In the genomic region with DNA sequence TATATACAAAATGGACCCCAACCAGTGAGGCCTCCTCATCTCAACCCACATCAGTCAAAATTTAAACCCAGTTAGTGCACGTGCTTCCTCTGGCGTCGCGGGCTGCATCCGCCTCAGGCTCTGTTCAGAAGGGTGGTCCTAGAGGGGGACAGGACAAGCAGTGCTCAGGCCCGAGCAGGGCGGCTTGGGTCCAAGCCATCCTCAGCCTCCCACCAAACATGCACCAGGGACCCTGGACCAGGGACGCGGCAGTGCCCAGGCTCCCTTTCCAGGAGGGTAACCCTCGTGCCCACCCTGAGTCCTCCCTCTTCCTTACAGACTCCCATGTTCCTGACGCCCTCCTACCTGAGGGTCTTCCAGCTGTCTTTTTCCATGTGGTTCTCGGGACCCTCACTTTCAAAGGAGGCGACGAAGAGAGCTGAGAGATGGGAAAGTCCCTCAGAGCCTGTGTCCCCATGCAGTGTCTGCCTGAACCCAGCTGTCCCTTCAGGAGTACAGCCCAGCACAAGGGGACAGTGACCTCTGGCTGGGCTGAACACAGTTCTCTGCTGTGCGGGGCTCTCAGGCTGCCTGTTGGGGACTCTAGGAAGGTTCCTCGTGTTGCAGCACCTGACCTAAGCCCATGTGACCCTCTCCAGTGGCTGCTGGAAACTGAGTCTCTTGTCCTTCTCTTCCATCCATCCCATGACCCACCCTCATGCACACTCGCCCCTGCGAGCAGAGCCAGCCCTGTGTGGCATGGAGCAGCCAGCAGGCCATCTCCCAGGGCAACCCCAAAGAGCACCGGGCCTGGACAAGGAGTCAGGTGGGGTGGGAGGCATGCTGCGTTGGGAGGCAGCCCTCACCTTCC, we compare ENCODE assay signal across 29 cellular contexts. TPM values are rescaled to one million over a fixed set of nuclear protein-coding genes. Genes with fewer than 3 reads are reported as not detected.
A peak's percentile ranks its signal among the peaks of the same experiment; 100 is the strongest.
DNase-seq lines count a peak whose midpoint lies in the region; ATAC-seq, FAIRE-seq and TF ChIP-seq lines count a peak whose summit lies in the region.
"Had no signal": no experiment of that assay in that cellular context is flagged by ENCODE, and none has a peak within 500 bp of the region (broad histone marks: within the 10 kb centered on the region; RNA-seq: fewer than 3 reads in every experiment).

No MANE protein-coding gene starts in this region.

- WGBS in spleen, 5 donors = 89 to 95% (median 90%) methylated on average over 18 to 20 of the region's 20 CpGs

- H3K36me3 Mint-ChIP-seq in activated CD4-positive, alpha-beta T cell treated with anti-CD3 and anti-CD28 coated beads, Interleukin-2, amount 10 ng/mL, durations not matched to agents 7 days and 5 days (ENCODE audit: low read depth) = no peaks in the 10 kb centered on the region

- no peaks in the 10 kb centered on the region for H3K27me3 ChIP-seq in spleen (replicated peaks in 1 of 7)
- no peaks in the 10 kb centered on the region for H3K27me3 ChIP-seq in HAP-1 (ENCODE audit: low read depth)
- H3K27me3 ChIP-seq: BE2C, cardiac muscle cell, testis had no signal

- no peak for TF ChIP-seq POLR2A in spleen (IDR thresholded peaks at IDR 0.05)

- no peaks in the 10 kb centered on the region for H3K9me3 ChIP-seq in kidney (ENCODE audit: control insufficient read depth in 1 of 2, low read length in 2 of 2)
- no peaks in the 10 kb centered on the region for H3K9me3 ChIP-seq in spleen
- H3K9me3 ChIP-seq in HAP-1 = no peaks in the 10 kb centered on the region
- H3K9me3 ChIP-seq: BE2C, testis had no signal

- no peak for FAIRE-seq in kidney (lab: Jason Lieb, UNC)
- FAIRE-seq: endothelial cell of umbilical vein, K562, RCC 7860 had no signal

- H3K4me1 Mint-ChIP-seq in activated CD4-positive, alpha-beta T cell treated with anti-CD3 and anti-CD28 coated beads, Interleukin-2, amount 10 ng/mL, durations not matched to agents 7 days and 5 days = no peaks in the 10 kb centered on the region
- H3K4me1 Mint-ChIP-seq: nephron had no signal

- POLR2A ChIA-PET in activated CD4-positive, alpha-beta T cell treated with anti-CD3 and anti-CD28 coated beads, Interleukin-2, amount 10 ng/mL, durations not matched to agents 7 days and 5 days (lab: Charles Lee) = no interaction called here

- H3K4me3 ChIP-seq in kidney (ENCODE audit: low read length in 2 of 2) (no peak overlapping the region), spleen (no peak overlapping the region), HAP-1 (no peak overlapping the region)
- H3K4me3 ChIP-seq: cardiac muscle cell, K562, SK-N-MC, testis had no signal

- H3K9ac ChIP-seq in kidney (ENCODE audit: low read length in 2 of 2) = no peak overlapping the region

- H3K36me3 ChIP-seq in kidney (ENCODE audit: control insufficient read depth in 1 of 2, insufficient read depth in 2 of 2, low read length in 2 of 2) (no peaks in the 10 kb centered on the region), spleen (peaks cover 0 to 81% (median 0%) of the 10 kb centered on the region in 6 donors), HAP-1 (replicated peaks) (no peaks in the 10 kb centered on the region)
- H3K36me3 ChIP-seq: BE2C, cardiac muscle cell had no signal

- in situ Hi-C loops in GM13977 (cut with MboI; ENCODE audit: low pct_unique_long_range_greater_than_20kb, low sequenced_read_pairs, unreplicated experiment) = no loop called here
- in situ Hi-C loops in HAP-1 (cut with MboI; ENCODE audit: low sequenced_read_pairs) = no loop called here

- CTCF ChIA-PET in activated CD4-positive, alpha-beta T cell treated with anti-CD3 and anti-CD28 coated beads, Interleukin-2, amount 10 ng/mL, durations not matched to agents 7 days and 5 days (lab: Charles Lee) = no interaction called here

- H3K4me3 Mint-ChIP-seq in activated CD4-positive, alpha-beta T cell treated with anti-CD3 and anti-CD28 coated beads, Interleukin-2, amount 10 ng/mL, durations not matched to agents 7 days and 5 days = no peak overlapping the region
- H3K4me3 Mint-ChIP-seq: nephron; stimulated activated naive B cell treated with anti-CD40 and anti-IgM and Interleukin-4, amounts not matched to agents 10 μg/mL and 1 μg/mL and 100 μg/mL, for 72 hours had no signal

- no peaks in the 10 kb centered on the region for H3K27me3 Mint-ChIP-seq in activated CD4-positive, alpha-beta T cell treated with anti-CD3 and anti-CD28 coated beads, Interleukin-2, amount 10 ng/mL, durations not matched to agents 7 days and 5 days
- H3K27me3 Mint-ChIP-seq: stimulated activated naive B cell treated with anti-CD40 and anti-IgM and Interleukin-4, amounts not matched to agents 10 μg/mL and 1 μg/mL and 100 μg/mL, for 72 hours had no signal

- TF ChIP-seq CTCF in GM13977 (IDR thresholded peaks at IDR 0.05; ENCODE audit: extremely low read depth, insufficient read depth, missing control alignments) (no peak), kidney (IDR thresholded peaks at IDR 0.05; ENCODE audit: borderline replicate concordance, extremely low read depth, insufficient read depth) (no peak), spleen (IDR thresholded peaks at IDR 0.05 in 8 of 11, conservative IDR thresholded peaks at IDR 0.05 in 3 of 11) (no peak)

- H3K4me1 ChIP-seq in kidney (ENCODE audit: control insufficient read depth in 1 of 2, insufficient read depth in 1 of 2, low read depth in 1 of 2, low read length in 2 of 2) (no peaks in the 10 kb centered on the region), spleen (peaks cover 0 to 6% (median 0%) of the 10 kb centered on the region in 6 donors), HAP-1 (no peaks in the 10 kb centered on the region)
- H3K4me1 ChIP-seq: BE2C, testis had no signal

- H3K9me3 Mint-ChIP-seq in activated CD4-positive, alpha-beta T cell treated with anti-CD3 and anti-CD28 coated beads, Interleukin-2, amount 10 ng/mL, durations not matched to agents 7 days and 5 days = no peaks in the 10 kb centered on the region
- H3K9me3 Mint-ChIP-seq: nephron; stimulated activated naive B cell treated with anti-CD40 and anti-IgM and Interleukin-4, amounts not matched to agents 10 μg/mL and 1 μg/mL and 100 μg/mL, for 72 hours had no signal

- peak; percentile 5 for DNase-seq in activated CD4-positive, alpha-beta T cell treated with anti-CD3 and anti-CD28 coated beads, Interleukin-2, amount 10 ng/mL, durations not matched to agents 7 days and 5 days
- DNase-seq in activated CD4-positive, alpha-beta T cell treated with anti-CD3 and anti-CD28 coated beads, Interleukin-2, amount 50 U/mL, for 48 hours = no peak
- DNase-seq in GM13977 (ENCODE audit: low spot score) (peak; percentile 13), kidney (peak; percentile 52), spleen (peak; percentile 65), DMS153 (lab: John Stamatoyannopoulos, UW) (no peak), HAP-1 (ENCODE audit: low spot score in 2 of 2) (no peak)
- DNase-seq: activated CD4-positive, alpha-beta T cell treated with anti-CD3 and anti-CD28 coated beads, Interleukin-2, amount 50 U/mL, for 4 hours; amygdala; BE2C; dermis blood vessel endothelial cell; DMS79 treated with DMSO at 0.1 percent for 48 hours; left colon; midbrain; MM.1S; NCI-H1417 treated with DMSO at 0.1 percent for 48 hours; NCI-H524; stimulated activated CD4-positive, alpha-beta T cell treated with anti-CD3 and anti-CD28 coated beads, Interleukin-2, amount 100 ng/mL, for 24 hours; stimulated activated naive B cell treated with anti-CD40 and anti-IgM and Interleukin-4, amounts not matched to agents 10 μg/mL and 1 μg/mL and 100 μg/mL, for 72 hours; testis had no signal

- H3K27ac Mint-ChIP-seq in activated CD4-positive, alpha-beta T cell treated with anti-CD3 and anti-CD28 coated beads, Interleukin-2, amount 10 ng/mL, durations not matched to agents 7 days and 5 days = no peak overlapping the region
- H3K27ac Mint-ChIP-seq: nephron; stimulated activated naive B cell treated with anti-CD40 and anti-IgM and Interleukin-4, amounts not matched to agents 10 μg/mL and 1 μg/mL and 100 μg/mL, for 72 hours had no signal

- no peak for ATAC-seq in GM18867 (IDR thresholded peaks at IDR 0.05; ENCODE audit: unreplicated experiment)
- ATAC-seq: HCT116; left colon; stimulated activated naive B cell treated with anti-CD40 and anti-IgM and Interleukin-4, amounts not matched to agents 10 μg/mL and 1 μg/mL and 100 μg/mL, for 72 hours had no signal

- intact Hi-C loops in kidney (cut with DNase I) (no loop called here), spleen (cut with DNase I; ENCODE audit: low total_unique reads) (no loop called here)

- H3K27ac ChIP-seq in kidney (ENCODE audit: low read depth in 2 of 2, low read length in 2 of 2) (no peak overlapping the region), spleen (no peak overlapping the region)
- H3K27ac ChIP-seq: cardiac muscle cell, SK-N-MC, testis, VCaP had no signal

RNA-seq across cellular contexts. Expression of a gene that starts 58.1 kb away (rescaled TPM):
- 10 to 100 TPM; 36.2 to 41.0 TPM for total RNA-seq in activated CD4-positive, alpha-beta T cell treated with anti-CD3 and anti-CD28 coated beads, Interleukin-2, amount 10 ng/mL, durations not matched to agents 7 days and 5 days
- 20.0 TPM for total RNA-seq in kidney
- 4.8 TPM for polyA plus RNA-seq in kidney (ENCODE audit: insufficient read depth, low read depth, low replicate concordance)
- total RNA-seq in spleen = 10 to 100 TPM; 29.8 to 77.1 (median 41.9) TPM
- polyA plus RNA-seq in spleen = 10 to 100 TPM in 1 of 3 donors, 1 to 10 TPM in 2; 8.1 to 10.1 (median 8.5) TPM

Comparison
In these comparisons a context has a peak if more than half of its experiments do, and no peak if none do; other contexts are left out.
1. DNase-seq: peak in activated CD4-positive, alpha-beta T cell treated with anti-CD3 and anti-CD28 coated beads, Interleukin-2, amount 10 ng/mL, durations not matched to agents 7 days and 5 days (single experiment), GM13977 (single experiment), kidney (single experiment) and spleen (single experiment); none in activated CD4-positive, alpha-beta T cell treated with anti-CD3 and anti-CD28 coated beads, Interleukin-2, amount 50 U/mL, for 48 hours (0 of 2), DMS153 (single experiment) and HAP-1 (0 of 2).